In genomic region chr15:58549780-58550064, GRCh38 we compare ENCODE assay signal across 1 cellular context.
TF ChIP-seq lines count a peak whose summit lies in the region.

No MANE protein-coding gene starts in this region.

TF ChIP-seq in GM23338, 12 proteins besides CTCF, POLR2A, EP300 and RAD21 (continued from another document):
- no peak for TF ChIP-seq ZNF462 (CRISPR knock-in tag; IDR thresholded peaks at IDR 0.05)
- no peak for TF ChIP-seq POLR2AphosphoS5 (IDR thresholded peaks at IDR 0.05; ENCODE audit: low read depth)
- TF ChIP-seq ETS1 (IDR thresholded peaks at IDR 0.05), result no peak
TF ChIP-seq in GM23338: peak in this region for 0.
